In genomic region chr5:14773588-14773987, GRCh38 we compare ENCODE assay signal across 1 cellular context.
TF ChIP-seq lines count a peak whose summit lies in the region.

No MANE protein-coding gene starts in this region.

TF ChIP-seq in HepG2, 621 proteins besides CTCF, POLR2A, EP300 and RAD21 (continued from another document):
- no peak for TF ChIP-seq HOXA7 (CRISPR knock-in tag; IDR thresholded peaks at IDR 0.05)
- 0 out of 3 replicates have a peak, but pooled peaks have one; percentile 28 for TF ChIP-seq MXI1 (IDR thresholded peaks at IDR 0.05; ENCODE audit: borderline replicate concordance, low read depth, low read length)
- TF ChIP-seq FOXP1 (IDR thresholded peaks at IDR 0.05), result peak; percentile 27; the same call in 1 of the 2 replicates
- TF ChIP-seq FOXP1 (CRISPR knock-in tag; IDR thresholded peaks at IDR 0.05), result peak; percentile 72; the same call in 1 of the 2 replicates
- TF ChIP-seq FOXA3 (CRISPR knock-in tag; IDR thresholded peaks at IDR 0.05), result peak; percentile 49; the same call in 1 of the 2 replicates
